1 cellular context compared by ENCODE assay signal in genomic region chr15:69474846-69475455, GRCh38.
TF ChIP-seq lines count a peak whose summit lies in the region.

No MANE protein-coding gene starts in this region.

TF ChIP-seq in SK-N-SH, 30 proteins besides CTCF, POLR2A, EP300 and RAD21 (continued from another document):
- TF ChIP-seq USF1 (IDR thresholded peaks at IDR 0.05; ENCODE audit: borderline replicate concordance, low read depth) (no peak), RXRA (IDR thresholded peaks at IDR 0.05; ENCODE audit: borderline replicate concordance, low read depth) (no peak), FOSL2 (IDR thresholded peaks at IDR 0.05; ENCODE audit: borderline replicate concordance, low read depth) (no peak), SMC3 (IDR thresholded peaks at IDR 0.05; ENCODE audit: low read depth, low read length) (no peak), MEF2A (IDR thresholded peaks at IDR 0.05; ENCODE audit: borderline replicate concordance, low read depth) (no peak), TAF1 (IDR thresholded peaks at IDR 0.05; ENCODE audit: borderline replicate concordance, low read depth, low read length) (no peak), IRF3 (IDR thresholded peaks at IDR 0.05; ENCODE audit: low read depth, low read length) (no peak), REST (IDR thresholded peaks at IDR 0.05; ENCODE audit: low read depth, low read length) (no peak), ELF1 (IDR thresholded peaks at IDR 0.05) (no peak), RCOR1 (IDR thresholded peaks at IDR 0.05; ENCODE audit: low read length) (no peak)
